18 cellular contexts compared by ENCODE assay signal in the genomic region with DNA sequence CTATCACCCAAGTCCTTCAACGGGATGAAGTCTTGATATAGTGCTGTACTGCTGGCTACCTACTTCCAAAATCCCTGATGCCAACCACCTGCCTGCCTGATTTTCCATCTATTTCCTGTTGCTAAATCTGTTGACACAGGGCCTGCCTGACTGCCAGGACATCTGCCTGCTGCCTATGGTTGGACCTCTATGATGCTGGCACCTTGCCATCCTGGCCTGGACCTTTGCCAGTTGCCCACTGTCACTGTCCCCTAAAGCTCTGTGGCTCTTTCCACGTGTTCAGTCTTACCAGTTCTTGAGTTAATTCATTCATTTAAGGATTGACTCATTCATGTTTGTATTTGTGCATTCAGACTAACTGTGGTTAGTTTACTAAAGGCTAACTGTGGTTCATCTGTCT. TPM values are rescaled to one million over a fixed set of nuclear protein-coding genes. Genes with fewer than 3 reads are reported as not detected.
A peak's percentile ranks its signal among the peaks of the same experiment; 100 is the strongest.
DNase-seq lines count a peak whose midpoint lies in the region; ATAC-seq, FAIRE-seq and TF ChIP-seq lines count a peak whose summit lies in the region.
"Had no signal": no experiment of that assay in that cellular context is flagged by ENCODE, and none has a peak within 500 bp of the region (broad histone marks: within the 10 kb centered on the region; RNA-seq: fewer than 3 reads in every experiment).

No MANE protein-coding gene starts in this region.

- no peaks in the 10 kb centered on the region for H3K36me3 Mint-ChIP-seq in CD4-positive, alpha-beta T cell (ENCODE audit: low read depth)
- H3K36me3 Mint-ChIP-seq in type B pancreatic cell = no peaks in the 10 kb centered on the region
- H3K36me3 Mint-ChIP-seq: T-cell had no signal

- H2AFZ ChIP-seq in K562 (ENCODE audit: low read depth, low read length) = no peak overlapping the region

- no peak for ATAC-seq in K562
- no peak for ATAC-seq in CD4-positive, alpha-beta T cell (ENCODE audit: poor library complexity)
- ATAC-seq in HG02571 (IDR thresholded peaks at IDR 0.05; ENCODE audit: unreplicated experiment) = no peak
- ATAC-seq: T-cell had no signal

- H3K27me3 ChIP-seq in K562 (ENCODE audit: control insufficient read depth in 2 of 2, insufficient read depth in 2 of 2, low read length in 2 of 2) = no peaks in the 10 kb centered on the region
- peaks cover 3% of the 10 kb centered on the region for H3K27me3 ChIP-seq in CD4-positive, alpha-beta T cell (ENCODE audit: control insufficient read depth, insufficient read depth, low read length)
- H3K27me3 ChIP-seq: thyroid gland had no signal

- no peaks in the 10 kb centered on the region for H3K9me1 ChIP-seq in K562 (ENCODE audit: control insufficient read depth, insufficient read depth, low read length)

- no peaks in the 10 kb centered on the region for H4K20me1 ChIP-seq in K562 (replicated peaks; ENCODE audit: control insufficient read depth, insufficient read depth, low read length)

- H3K9ac ChIP-seq in K562 (ENCODE audit: insufficient read depth in 1 of 2, low read depth in 2 of 2, low read length in 2 of 2) = no peak overlapping the region

- no peaks in the 10 kb centered on the region for H3K9me3 Mint-ChIP-seq in CD4-positive, alpha-beta T cell
- no peaks in the 10 kb centered on the region for H3K9me3 Mint-ChIP-seq in type B pancreatic cell
- H3K9me3 Mint-ChIP-seq: activated T-helper 2 cell treated with anti-CD3 and anti-CD28 coated beads, Interferon-gamma antibody, Interleukin-2, Interleukin-4, amounts not matched to agents 10 μg/mL and 5 μg/mL and 100 μg/mL, durations not matched to agents 14 hours and 24 hours and 36 hours; endodermal cell had no signal

- TF ChIP-seq RAD21 in K562 (CRISPR knock-in tag; conservative IDR thresholded peaks at IDR 0.05 in 1 of 2, IDR thresholded peaks at IDR 0.05 in 1 of 2) = no peak

- intact Hi-C loops in K562 (cut with micrococcal nuclease) = no loop called here
- intact Hi-C loops in CD4-positive, alpha-beta T cell (cut with DNase I, micrococcal nuclease) = no loop called here

- no TSS peak for BruUV-seq in K562 (replicated peaks; lab: Mats Ljungman, UMichigan)

- no peaks in the 10 kb centered on the region for H3K4me1 ChIP-seq in K562 (replicated peaks in 1 of 2; ENCODE audit: control insufficient read depth in 2 of 2, insufficient read depth in 2 of 2, low read length in 2 of 2)
- H3K4me1 ChIP-seq: thyroid gland had no signal

- H3K27ac ChIP-seq in K562 (ENCODE audit: extremely low read depth, low read depth, low read length) = no peak overlapping the region
- no peak overlapping the region for H3K27ac ChIP-seq in CD4-positive, alpha-beta T cell (ENCODE audit: low read depth, low read length)
- H3K27ac ChIP-seq: thyroid gland had no signal

- in situ Hi-C loops in K562 (cut with MboI) = no loop called here

- H3K4me1 Mint-ChIP-seq in CD4-positive, alpha-beta T cell (ENCODE audit: low read depth) = no peaks in the 10 kb centered on the region
- H3K4me1 Mint-ChIP-seq in type B pancreatic cell (ENCODE audit: unreplicated experiment) = no peaks in the 10 kb centered on the region

- no peak overlapping the region for H3K4me2 ChIP-seq in K562 (ENCODE audit: insufficient read depth, low read length)

- peaks cover 8% of the 10 kb centered on the region for H3K27me3 Mint-ChIP-seq in CD4-positive, alpha-beta T cell
- peaks cover 6% of the 10 kb centered on the region for H3K27me3 Mint-ChIP-seq in type B pancreatic cell

- TF ChIP-seq POLR2A in K562 (conservative IDR thresholded peaks at IDR 0.05) = no peak

- no peak for TF ChIP-seq CTCF in K562 (IDR thresholded peaks at IDR 0.05 in 2 of 3, conservative IDR thresholded peaks at IDR 0.05 in 1 of 3; ENCODE audit: insufficient read depth in 2 of 3, low read depth in 1 of 3, low read length in 3 of 3)
- no peak for TF ChIP-seq CTCF in CD4-positive, alpha-beta T cell (IDR thresholded peaks at IDR 0.05)
- TF ChIP-seq CTCF in type B pancreatic cell (conservative IDR thresholded peaks at IDR 0.05) = no peak

- H3K79me2 ChIP-seq in K562 (ENCODE audit: control insufficient read depth, insufficient read depth, low read length) = no peaks in the 10 kb centered on the region

- DNase-seq in DMS53 treated with DMSO at 0.1 percent for 48 hours (lab: John Stamatoyannopoulos, UW; ENCODE audit: unreplicated experiment) (peak; percentile 79), NCI-H1417 treated with DMSO at 0.1 percent for 48 hours (lab: John Stamatoyannopoulos, UW) (peak; percentile 77), NCI-H345 treated with DMSO at 0.1 percent for 48 hours (lab: John Stamatoyannopoulos, UW; ENCODE audit: unreplicated experiment) (peak; percentile 87), K562 (ENCODE audit: extremely low read depth in 1 of 4, low spot score in 3 of 4) (no peak), type B pancreatic cell (ENCODE audit: extremely low spot score, unreplicated experiment) (no peak)
- no peak for DNase-seq in CD4-positive, alpha-beta T cell
- DNase-seq: activated CD4-positive, alpha-beta T cell treated with anti-CD3 and anti-CD28 coated beads for 4 hours; endodermal cell; IMR-90; NCI-H2227 treated with DMSO at 0.1 percent for 48 hours; stimulated activated CD4-positive, alpha-beta T cell treated with anti-CD3 and anti-CD28 coated beads, Interleukin-1b, Interleukin-23, amount 100 ng/mL, for 48 hours; stimulated activated naive CD4-positive, alpha-beta T cell treated with Interleukin-2 at 50 U/mL for 16 hours; T-cell; thyroid gland had no signal

- no peak for TF ChIP-seq EP300 in K562 (IDR thresholded peaks at IDR 0.05; ENCODE audit: low read length)

- no peak overlapping the region for H3K27ac Mint-ChIP-seq in CD4-positive, alpha-beta T cell
- H3K27ac Mint-ChIP-seq in type B pancreatic cell = no peak overlapping the region
- H3K27ac Mint-ChIP-seq: activated T-helper 2 cell treated with anti-CD3 and anti-CD28 coated beads, Interferon-gamma antibody, Interleukin-2, Interleukin-4, amounts not matched to agents 10 μg/mL and 5 μg/mL and 100 μg/mL, durations not matched to agents 14 hours and 24 hours and 36 hours; endodermal cell; T-cell had no signal

- CTCF ChIA-PET in K562 (lab: Yijun Ruan, JAX; ENCODE audit: low intra/inter-chr PET ratio) = no interaction called here
- CTCF ChIA-PET in CD4-positive, alpha-beta T cell (lab: Charles Lee) = no interaction called here

- no peak overlapping the region for H3K4me3 Mint-ChIP-seq in CD4-positive, alpha-beta T cell
- H3K4me3 Mint-ChIP-seq in type B pancreatic cell = no peak overlapping the region
- H3K4me3 Mint-ChIP-seq: endodermal cell, T-cell had no signal

- 0% methylated on average over 2 of the region's 2 CpGs for WGBS in K562 (ENCODE audit: insufficient coverage, low coverage, missing lambda C conversion rate)

- FAIRE-seq in K562 (lab: Jason Lieb, UNC) = no peak
- FAIRE-seq: colon, G401.6 had no signal

- H3K36me3 ChIP-seq in K562 (ENCODE audit: control insufficient read depth, insufficient read depth, low read length) = no peaks in the 10 kb centered on the region
- H3K36me3 ChIP-seq: thyroid gland had no signal

- POLR2A ChIA-PET in K562 (lab: Yijun Ruan, JAX) = no interaction called here
- POLR2A ChIA-PET in CD4-positive, alpha-beta T cell (lab: Charles Lee) = no interaction called here

- H3K9me3 ChIP-seq in K562 (replicated peaks; ENCODE audit: control insufficient read depth, insufficient read depth, low read depth, low read length) = no peaks in the 10 kb centered on the region
- no peaks in the 10 kb centered on the region for H3K9me3 ChIP-seq in CD4-positive, alpha-beta T cell (ENCODE audit: control insufficient read depth, low read length)
- H3K9me3 ChIP-seq: thyroid gland had no signal

- no peak overlapping the region for H3K4me3 ChIP-seq in K562
- H3K4me3 ChIP-seq: thyroid gland had no signal

TF ChIP-seq in K562, 482 proteins besides CTCF, POLR2A, EP300 and RAD21:
- TF ChIP-seq IFI16 (CRISPR knock-in tag; IDR thresholded peaks at IDR 0.05) (no peak), NFIC (IDR thresholded peaks at IDR 0.05) (0 out of 2 replicates have a peak, but pooled peaks have one; percentile 19)
TF ChIP-seq in K562: peak in this region for 1.

RNA-seq across cellular contexts. Expression of a gene that starts 9.2 kb away (rescaled TPM):
- total RNA-seq in K562 (2011; cell fraction: chromatin; rRNA removed; ENCODE audit: low replicate concordance) = 0.07 TPM in 1 of 2 replicates, not detected in the other
- not detected in 2 replicates for total RNA-seq in K562 (2011; cell fraction: nucleolus; rRNA removed)
- 0.07 TPM in 1 of 2 replicates, not detected in the other for total RNA-seq in K562 (2011; cell fraction: nucleoplasm; rRNA removed)
- total RNA-seq in K562 (2014; rRNA removed) (not detected in 2 replicates), K562 (2014; rRNA removed; fragmentation: Illumina TruSeq; extraction: Trizol) (not detected in 2 replicates), K562 (2015; rRNA removed; fragmentation: Illumina TruSeq; extraction: Trizol) (not detected in 2 replicates), K562 (2021) (not detected in 2 replicates), type B pancreatic cell (ENCODE audit: low replicate concordance) (2.3 and 3.7 TPM in 2 replicates)
- polyA plus RNA-seq in K562 (2011; rRNA removed) (0.01 TPM in 1 of 2 replicates, not detected in the other), K562 (2014; fragmentation: Illumina TruSeq; extraction: Trizol) (not detected in 2 replicates), K562 (2014; fragmentation: Nextera tagmentation; extraction: Ambion mirVana) (under 1 TPM; 0.08 to 0.14 TPM), K562 (2014; rRNA removed) (not detected in 2 replicates)
- polyA plus RNA-seq in K562 (2011; cell fraction: cytosol; rRNA removed) = not detected in 2 replicates
- not detected in 2 replicates for polyA plus RNA-seq in K562 (2011; cell fraction: nucleus; rRNA removed)
- 0.13 and 0.44 TPM in 2 replicates for polyA plus RNA-seq in K562 (2012)
- polyA minus RNA-seq in K562 (2011; rRNA and poly(A)+ RNA removed) = not detected in 2 replicates
- not detected in 2 replicates for polyA minus RNA-seq in K562 (2011; cell fraction: cytosol; rRNA and poly(A)+ RNA removed)
- polyA minus RNA-seq in K562 (2011; cell fraction: nucleus; rRNA and poly(A)+ RNA removed) = not detected in 2 replicates
- not detected for total RNA-seq in CD4-positive, alpha-beta T cell
- total RNA-seq: activated T-helper 2 cell treated with anti-CD3 and anti-CD28 coated beads, Interferon-gamma antibody, Interleukin-2, Interleukin-4, amounts not matched to agents 10 μg/mL and 5 μg/mL and 100 μg/mL, durations not matched to agents 14 hours and 24 hours and 36 hours had no signal

Comparison
In these comparisons a context has a peak if more than half of its experiments do, and no peak if none do; other contexts are left out.
1. DNase-seq: peak in DMS53 treated with DMSO at 0.1 percent for 48 hours (single experiment), NCI-H1417 treated with DMSO at 0.1 percent for 48 hours (single experiment) and NCI-H345 treated with DMSO at 0.1 percent for 48 hours (single experiment); none in K562 (0 of 4), CD4-positive, alpha-beta T cell (0 of 10) and type B pancreatic cell (single experiment).